ENCODE assay signal across 29 cellular contexts in genomic region chr2:221931251-221931991, GRCh38.
"Had no signal": no experiment of that assay in that cellular context is flagged by ENCODE, and none has a peak within 500 bp of the region (broad histone marks: within the 10 kb centered on the region; RNA-seq: fewer than 3 reads in every experiment).

No MANE protein-coding gene starts in this region.

- FAIRE-seq: urothelium cell line had no signal

- ATAC-seq: natural killer cell; psoas muscle; right cardiac atrium; sciatic nerve; stimulated activated memory B cell treated with anti-CD40 and anti-IgM and Interleukin-4, amounts not matched to agents 10 μg/mL and 1 μg/mL and 100 μg/mL, for 72 hours; stimulated activated naive CD8-positive, alpha-beta T cell treated with anti-CD3 and anti-CD28 coated beads, Interleukin-15, amount 100 ng/mL, for 72 hours; stimulated activated naive CD8-positive, alpha-beta T cell treated with anti-CD3 and anti-CD28 coated beads, Interleukin-15, Interleukin-2, amounts not matched to agents 100 U/mL and 50 U/mL, for 24 hours had no signal

- H3K79me2 ChIP-seq: parathyroid adenoma had no signal

- H3K4me2 ChIP-seq: neural progenitor cell, smooth muscle cell had no signal

- H3K27ac ChIP-seq: neural progenitor cell, ovary, parathyroid adenoma, psoas muscle, skin epidermis, spleen, suprapubic skin, testis, tibial artery, transverse colon, upper lobe of left lung, vagina had no signal

- DNase-seq: natural killer cell; occipital lobe; ovary; posterior cingulate gyrus; psoas muscle; right cardiac atrium; spleen; stimulated activated CD4-positive, alpha-beta T cell treated with anti-CD3 and anti-CD28 coated beads, Interleukin-12 subunit alpha, Interleukin-12 subunit beta, amount 100 ng/mL, for 4 hours; stimulated activated CD4-positive, alpha-beta T cell treated with anti-CD3 and anti-CD28 coated beads, Interleukin-1b, Interleukin-23, amount 100 ng/mL, for 48 hours; stimulated activated CD4-positive, alpha-beta T cell treated with anti-CD3 and anti-CD28 coated beads, Interleukin-4, amount 100 ng/mL, for 1 hour; stimulated activated CD4-positive, alpha-beta T cell treated with anti-CD3 and anti-CD28 coated beads, Interleukin-4, amount 100 ng/mL, for 4 hours; stimulated activated CD8-positive, alpha-beta memory T cell treated with anti-CD3 and anti-CD28 coated beads, Interleukin-4, amount 100 ng/mL, for 48 hours; stimulated activated naive CD4-positive, alpha-beta T cell; stimulated activated naive CD8-positive, alpha-beta T cell treated with anti-CD3 and anti-CD28 coated beads, Interleukin-15, amount 100 ng/mL, for 72 hours; stimulated activated naive CD8-positive, alpha-beta T cell treated with anti-CD3 and anti-CD28 coated beads, Interleukin-15, Interleukin-2, amounts not matched to agents 100 U/mL and 50 U/mL, for 24 hours; substantia nigra; testis; tibial artery; transverse colon; upper lobe of left lung had no signal

- H3K36me3 ChIP-seq: neural progenitor cell, ovary, spleen, suprapubic skin, tibial artery, transverse colon, upper lobe of left lung, vagina had no signal

- H3K4me1 ChIP-seq: neural progenitor cell, parathyroid adenoma, psoas muscle, spleen, suprapubic skin, testis, tibial artery, transverse colon, upper lobe of left lung, vagina had no signal

- H3K9me3 ChIP-seq: ovary, psoas muscle, suprapubic skin, testis, transverse colon, upper lobe of left lung, vagina had no signal

- H3K27me3 ChIP-seq: neural progenitor cell, ovary, spleen, suprapubic skin, testis, tibial artery, transverse colon, upper lobe of left lung, vagina had no signal

- H3K4me3 ChIP-seq: neural progenitor cell, ovary, psoas muscle, skin epidermis, smooth muscle cell, spleen, suprapubic skin, testis, tibial artery, transverse colon, upper lobe of left lung, vagina had no signal

- H2AFZ ChIP-seq: neural progenitor cell, parathyroid adenoma had no signal

- H3K9ac ChIP-seq: neural progenitor cell, parathyroid adenoma had no signal
